ENCODE assay signal across 8 cellular contexts in the genomic region with DNA sequence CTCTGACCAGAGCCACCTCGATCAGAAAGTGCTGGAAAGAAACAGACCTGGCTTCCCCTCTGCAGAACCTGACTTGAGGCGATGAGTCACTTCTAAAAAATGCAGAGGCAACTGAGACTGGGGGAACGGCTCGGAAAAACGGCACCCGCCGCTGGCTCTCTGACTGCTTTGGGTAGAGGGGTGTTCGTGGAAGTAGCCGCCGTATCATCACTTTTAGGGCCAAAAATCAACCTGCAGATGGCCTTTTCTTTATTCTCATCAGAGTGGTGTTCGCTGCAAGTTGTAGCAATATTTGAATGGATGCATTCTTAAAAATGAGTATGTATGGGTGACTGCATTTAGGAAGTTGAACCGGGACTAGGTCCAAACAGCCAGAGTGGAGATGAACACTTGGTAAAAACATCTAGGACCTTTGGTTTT. TPM values are rescaled to one million over a fixed set of nuclear protein-coding genes. Genes with fewer than 3 reads are reported as not detected.
DNase-seq lines count a peak whose midpoint lies in the region; ATAC-seq, FAIRE-seq and TF ChIP-seq lines count a peak whose summit lies in the region.

No MANE protein-coding gene starts in this region.

- peak overlapping the region; percentile 100 for H4K8ac ChIP-seq in mesendoderm (ENCODE audit: low read depth, low read length)

- H3K4me3 ChIP-seq in A673 (ENCODE audit: low read depth, low read length, poor library complexity, severe bottlenecking) (peak overlapping the region; percentile 84), SK-N-MC (peak overlapping the region; percentile 75), mesendoderm (ENCODE audit: low read length) (peak overlapping the region; percentile 68), upper lobe of left lung (peak overlapping the region; percentile 32 to 83 (median 72))

- H3K79me1 ChIP-seq in mesendoderm (ENCODE audit: low read length) = peaks cover 1% of the 10 kb centered on the region

- CTCF ChIA-PET in A673 (lab: Charles Lee) = no interaction called here

- H3K9ac ChIP-seq in SK-N-MC (ENCODE audit: insufficient read length) (peak overlapping the region; percentile 68), mesendoderm (ENCODE audit: low read length) (peak overlapping the region; percentile 86)

- H3K27me3 Mint-ChIP-seq in endothelial cell (ENCODE audit: unreplicated experiment) = peaks cover 4% of the 10 kb centered on the region

- H3K4me1 ChIP-seq in A673 (ENCODE audit: insufficient read depth, low read length, poor library complexity, severe bottlenecking) = peaks cover 6% of the 10 kb centered on the region
- H3K4me1 ChIP-seq in mesendoderm (ENCODE audit: control insufficient read depth, low read depth, low read length) = no peaks in the 10 kb centered on the region
- H3K4me1 ChIP-seq in upper lobe of left lung = peaks cover 3 to 13% (median 8%) of the 10 kb centered on the region in 4 donors

- H3K56ac ChIP-seq in mesendoderm (ENCODE audit: low read length) = peak overlapping the region; percentile 93

- TF ChIP-seq POLR2A in H54 (IDR thresholded peaks at IDR 0.05; ENCODE audit: low read depth, low read length) (peak; percentile 18; the same call in 1 of the 2 replicates), upper lobe of left lung (IDR thresholded peaks at IDR 0.05) (no peak)

- H3K4ac ChIP-seq in mesendoderm (ENCODE audit: low read depth, low read length) = peak overlapping the region; percentile 98

- no TSS peak for BruUV-seq in A673 (replicated peaks; lab: Mats Ljungman, UMichigan)

- DNase-seq in A673 (ENCODE audit: low spot score) = peak; percentile 82
- peak; percentile 76 for DNase-seq in H54 (ENCODE audit: insufficient read length, low spot score)
- no peak for DNase-seq in SK-N-MC (ENCODE audit: low read depth, low spot score)
- peak; percentile 33 for DNase-seq in endothelial cell (ENCODE audit: low spot score)
- DNase-seq in mesendoderm = peak; percentile 96
- DNase-seq in upper lobe of left lung = peak in 1 of 2 donors; percentile 49

- H2BK120ac ChIP-seq in mesendoderm (ENCODE audit: low read depth, low read length) = peak overlapping the region; percentile 93

- peak overlapping the region; percentile 59 for H3K27ac Mint-ChIP-seq in endothelial cell (ENCODE audit: unreplicated experiment)

- no peak overlapping the region for H3K23ac ChIP-seq in mesendoderm (ENCODE audit: low read length)

- H3K36me3 Mint-ChIP-seq in endothelial cell (ENCODE audit: low read depth, unreplicated experiment) = no peaks in the 10 kb centered on the region

- H3K9me3 Mint-ChIP-seq in endothelial cell (ENCODE audit: unreplicated experiment) = no peaks in the 10 kb centered on the region

- H3K27me3 ChIP-seq in A673 (replicated peaks; ENCODE audit: insufficient read depth, low read depth, low read length, poor library complexity) = no peaks in the 10 kb centered on the region
- no peaks in the 10 kb centered on the region for H3K27me3 ChIP-seq in mesendoderm (ENCODE audit: insufficient read depth, low read length, poor library complexity)
- H3K27me3 ChIP-seq in upper lobe of left lung = no peaks in the 10 kb centered on the region

- TF ChIP-seq EP300 in upper lobe of left lung (IDR thresholded peaks at IDR 0.05) = no peak

- TF ChIP-seq CTCF in A673 (conservative IDR thresholded peaks at IDR 0.05; ENCODE audit: low read depth, low read length) (no peak), endothelial cell (IDR thresholded peaks at IDR 0.05; ENCODE audit: unreplicated experiment) (no peak), upper lobe of left lung (IDR thresholded peaks at IDR 0.05) (no peak)

- H2BK5ac ChIP-seq in mesendoderm (ENCODE audit: low read length) = peak overlapping the region; percentile 17

- H3K18ac ChIP-seq in mesendoderm (ENCODE audit: low read length) = peak overlapping the region; percentile 96

- H2AK5ac ChIP-seq in mesendoderm (ENCODE audit: low read length) = no peak overlapping the region

- H3K4me1 Mint-ChIP-seq in endothelial cell (ENCODE audit: unreplicated experiment) = no peaks in the 10 kb centered on the region

- peaks cover 10% of the 10 kb centered on the region for H3K79me2 ChIP-seq in mesendoderm (ENCODE audit: control insufficient read depth, insufficient read depth, low read length)

- peak; percentile 70 for FAIRE-seq in H54 (lab: Jason Lieb, UNC)

- H3K9me3 ChIP-seq in A673 (ENCODE audit: low read depth, low read length, poor library complexity, severe bottlenecking) (no peaks in the 10 kb centered on the region), SK-N-MC (ENCODE audit: low read depth, low read length) (0 out of 2 replicates have a peak, but pooled peaks cover 4% of the 10 kb centered on the region), upper lobe of left lung (no peaks in the 10 kb centered on the region)

- POLR2A ChIA-PET in A673 (lab: Charles Lee; ENCODE audit: low non-redundant PET) = no interaction called here

- peak overlapping the region; percentile 76 for H3K27ac ChIP-seq in A673 (ENCODE audit: low read depth, low read length, poor library complexity, severe bottlenecking)
- H3K27ac ChIP-seq in SK-N-MC = no peak overlapping the region
- peak overlapping the region; percentile 97 for H3K27ac ChIP-seq in mesendoderm (ENCODE audit: low read depth, low read length)
- peak overlapping the region in 2 of 4 donors; percentile 68 to 85 for H3K27ac ChIP-seq in upper lobe of left lung

- H3K4me2 ChIP-seq in mesendoderm (ENCODE audit: low read length) = peak overlapping the region; percentile 55

- no peak overlapping the region for H4K5ac ChIP-seq in mesendoderm (ENCODE audit: low read length)

- peak overlapping the region; percentile 97 for H3K4me3 Mint-ChIP-seq in endothelial cell (ENCODE audit: unreplicated experiment)

- H3K36me3 ChIP-seq in A673 (ENCODE audit: insufficient read depth, low read length, poor library complexity, severe bottlenecking) (no peaks in the 10 kb centered on the region), SK-N-MC (ENCODE audit: insufficient read depth, low read length) (0 out of 2 replicates have a peak, but pooled peaks cover 6% of the 10 kb centered on the region), mesendoderm (ENCODE audit: control insufficient read depth, insufficient read depth, low read length) (no peaks in the 10 kb centered on the region), upper lobe of left lung (no peaks in the 10 kb centered on the region)

- H2BK15ac ChIP-seq in mesendoderm (replicated peaks; ENCODE audit: low read depth) = peak overlapping the region; percentile 96

- intact Hi-C loops in A673 (cut with micrococcal nuclease; ENCODE audit: unreplicated experiment) = no loop called here

- WGBS in mesendoderm (ENCODE audit: extremely low coverage, insufficient coverage, low lambda C conversion rate) = no CpG with 5 or more reads among the region's 12 CpGs
- WGBS in upper lobe of left lung, 2 donors = 1 to 4% methylated on average over 12 of the region's 12 CpGs

- ATAC-seq in upper lobe of left lung (ENCODE audit: low FRiP score in 2 of 2) = peak; percentile 27 to 63
- ATAC-seq in HG02642 (IDR thresholded peaks at IDR 0.05; ENCODE audit: poor library complexity, unreplicated experiment) = no peak
- no peak for ATAC-seq in HG02981 (IDR thresholded peaks at IDR 0.05; ENCODE audit: unreplicated experiment)

RNA-seq across cellular contexts. Expression of a gene that starts 0.8 kb away (rescaled TPM):
- total RNA-seq in A673 (2021) = 18.4 and 20.8 TPM in 2 replicates
- 4.4 TPM for total RNA-seq in endothelial cell (ENCODE audit: unreplicated experiment)
- 18.8 TPM for polyA plus RNA-seq in mesendoderm (2013, experiment 1 of 2)
- 21.2 TPM for polyA plus RNA-seq in mesendoderm (2013, experiment 2 of 2)
- 1 to 10 TPM in 5 of 6 donors, under 1 TPM in 1; 0.55 to 6.5 (median 4.3) TPM for total RNA-seq in upper lobe of left lung

Comparison
In these comparisons a context has a peak if more than half of its experiments do, and no peak if none do; other contexts are left out.
1. ATAC-seq: peak in upper lobe of left lung (2 of 2); none in HG02642 (single experiment) and HG02981 (single experiment).
2. Peak in every context shown above with its lines, with median percentiles within 50 percentile points of each other: H3K4me3 ChIP-seq.